8 cellular contexts compared by ENCODE assay signal in the genomic region with DNA sequence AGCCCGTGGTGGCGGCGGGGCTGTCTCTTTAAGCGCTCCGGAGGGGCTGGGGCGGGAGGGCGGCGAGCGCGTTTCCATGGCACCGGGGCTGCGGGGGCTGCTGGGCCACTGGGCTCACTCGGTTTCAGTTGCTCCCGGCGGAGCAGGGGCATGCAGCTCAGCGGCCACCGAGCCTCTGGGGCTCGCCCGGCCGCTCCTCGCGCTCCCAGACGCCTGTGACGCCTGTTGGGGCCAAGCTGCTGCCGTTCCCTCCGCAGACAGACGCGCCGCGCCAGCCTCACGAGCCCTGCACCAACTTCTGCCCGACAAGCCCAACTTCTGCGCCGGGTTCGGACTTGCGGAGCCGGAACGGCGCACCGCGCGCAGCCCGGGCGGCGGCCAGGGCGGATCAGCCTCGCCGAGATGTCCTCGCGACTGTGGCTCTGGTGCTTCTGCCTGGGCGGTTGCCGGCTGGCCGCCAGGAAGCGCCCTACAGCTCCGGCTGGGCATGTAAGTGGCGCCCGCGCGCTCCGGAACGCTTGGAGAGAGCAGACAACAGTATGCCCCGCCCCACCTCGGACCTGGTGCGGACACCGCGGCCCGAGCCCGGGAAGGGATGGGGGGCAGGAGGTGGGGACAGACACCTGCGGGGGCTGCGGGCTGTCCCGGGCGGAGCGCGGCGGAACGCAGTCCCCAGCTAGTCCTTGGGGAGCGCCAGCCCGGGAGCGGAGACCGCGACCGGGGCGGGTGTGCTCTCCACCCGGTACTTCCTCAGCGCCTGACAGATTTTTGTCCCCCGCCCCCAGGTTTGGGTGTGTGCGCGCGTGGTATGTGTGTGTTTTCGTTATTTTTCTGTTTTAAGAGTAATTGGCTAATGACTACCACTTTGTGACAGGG.
A peak's percentile ranks its signal among the peaks of the same experiment; 100 is the strongest.
DNase-seq lines count a peak whose midpoint lies in the region; ATAC-seq, FAIRE-seq and TF ChIP-seq lines count a peak whose summit lies in the region.

No MANE protein-coding gene starts in this region.

- H3K9me3 Mint-ChIP-seq in activated CD4-positive, alpha-beta T cell treated with anti-CD3 and anti-CD28 coated beads, Interleukin-2, amount 10 ng/mL, durations not matched to agents 7 days and 5 days: no peaks in the 10 kb centered on the region

- CTCF ChIA-PET in activated CD4-positive, alpha-beta T cell treated with anti-CD3 and anti-CD28 coated beads, Interleukin-2, amount 10 ng/mL, durations not matched to agents 7 days and 5 days (lab: Charles Lee): no interaction called here
- CTCF ChIA-PET in Panc1 (lab: Charles Lee): interaction anchor here (0.6 to 0.7 kb wide), 2 partner anchors 38 to 163 kb away, joined by 3 to 6 read pairs; no protein-coding TSS in a partner anchor

- H3K4me3 ChIP-seq in Panc1 (ENCODE audit: low read depth in 2 of 2, low read length in 2 of 2): peak overlapping the region; percentile 43 to 56
- peak overlapping the region; percentile 39 for H3K4me3 ChIP-seq in bronchial epithelial cell (ENCODE audit: low read depth, low read length)
- H3K4me3 ChIP-seq in skin epidermis: peak overlapping the region; percentile 33 to 52 (median 41)

- H3K4me3 Mint-ChIP-seq in activated CD4-positive, alpha-beta T cell treated with anti-CD3 and anti-CD28 coated beads, Interleukin-2, amount 10 ng/mL, durations not matched to agents 7 days and 5 days: peak overlapping the region; percentile 56

- H3K36me3 ChIP-seq in Panc1 (ENCODE audit: control insufficient read depth, insufficient read depth, low read length) (no peaks in the 10 kb centered on the region), bronchial epithelial cell (ENCODE audit: control insufficient read depth, insufficient read depth, low read length) (no peaks in the 10 kb centered on the region)

- H3K27me3 ChIP-seq in Panc1 (ENCODE audit: control insufficient read depth, insufficient read depth, low read length): peaks cover 9% of the 10 kb centered on the region
- peaks cover 4% of the 10 kb centered on the region for H3K27me3 ChIP-seq in bronchial epithelial cell (ENCODE audit: control insufficient read depth, insufficient read depth, low read length)

- in situ Hi-C loops in Panc1 (cut with HindIII; ENCODE audit: low pct_unique_long_range_greater_than_20kb, low sequenced_read_pairs): no loop called here

- peaks cover 42% of the 10 kb centered on the region for H3K27me3 Mint-ChIP-seq in activated CD4-positive, alpha-beta T cell treated with anti-CD3 and anti-CD28 coated beads, Interleukin-2, amount 10 ng/mL, durations not matched to agents 7 days and 5 days

- POLR2A ChIA-PET in activated CD4-positive, alpha-beta T cell treated with anti-CD3 and anti-CD28 coated beads, Interleukin-2, amount 10 ng/mL, durations not matched to agents 7 days and 5 days (lab: Charles Lee): no interaction called here
- POLR2A ChIA-PET in Panc1 (lab: Charles Lee): no interaction called here

- no peaks in the 10 kb centered on the region for H3K9me3 ChIP-seq in Panc1 (ENCODE audit: control insufficient read depth, insufficient read depth, low read depth, low read length)

- 0 out of 2 replicates have a peak, but pooled peaks cover 2% of the 10 kb centered on the region for H3K4me1 ChIP-seq in Panc1 (ENCODE audit: control insufficient read depth, insufficient read depth, low read length)

- peaks cover 13% of the 10 kb centered on the region for H3K4me1 Mint-ChIP-seq in activated CD4-positive, alpha-beta T cell treated with anti-CD3 and anti-CD28 coated beads, Interleukin-2, amount 10 ng/mL, durations not matched to agents 7 days and 5 days

- H3K27ac ChIP-seq in Panc1 (ENCODE audit: low read length) (no peak overlapping the region), skin epidermis (peak overlapping the region in 2 of 21 experiments; percentile 36 to 46)

- TF ChIP-seq CTCF in Panc1 (IDR thresholded peaks at IDR 0.05) (peak; percentile 82), bronchial epithelial cell (IDR thresholded peaks at IDR 0.05; ENCODE audit: insufficient read depth, low read length, severe bottlenecking) (peak; percentile 49)

- no peak overlapping the region for H3K27ac Mint-ChIP-seq in activated CD4-positive, alpha-beta T cell treated with anti-CD3 and anti-CD28 coated beads, Interleukin-2, amount 10 ng/mL, durations not matched to agents 7 days and 5 days

- peak; percentile 15 for DNase-seq in activated CD4-positive, alpha-beta T cell treated with anti-CD3 and anti-CD28 coated beads, Interleukin-2, amount 10 ng/mL, durations not matched to agents 7 days and 5 days
- DNase-seq in activated CD4-positive, alpha-beta T cell treated with anti-CD3 and anti-CD28 coated beads for 4 hours: no peak
- DNase-seq in HuH-7 (ENCODE audit: low spot score) (peak; percentile 64), Panc1 (ENCODE audit: low read depth, low spot score) (no peak), bronchial epithelial cell (ENCODE audit: low read depth) (peak; percentile 50), inferior parietal cortex (ENCODE audit: extremely low spot score) (peak; percentile 39)

- intact Hi-C loops in Panc1 (cut with micrococcal nuclease; ENCODE audit: unreplicated experiment): no loop called here

- ATAC-seq in GM21737 (IDR thresholded peaks at IDR 0.05; ENCODE audit: unreplicated experiment) (peak; percentile 74), Panc1 (peak; percentile 97)

- FAIRE-seq in bronchial epithelial cell (lab: Jason Lieb, UNC): no peak

- no TSS peak for BruUV-seq in Panc1 (replicated peaks; lab: Mats Ljungman, UMichigan)

- no peaks in the 10 kb centered on the region for H3K36me3 Mint-ChIP-seq in activated CD4-positive, alpha-beta T cell treated with anti-CD3 and anti-CD28 coated beads, Interleukin-2, amount 10 ng/mL, durations not matched to agents 7 days and 5 days (ENCODE audit: low read depth)

Comparison
In these comparisons a context has a peak if more than half of its experiments do, and no peak if none do; other contexts are left out.
1. DNase-seq: peak in activated CD4-positive, alpha-beta T cell treated with anti-CD3 and anti-CD28 coated beads, Interleukin-2, amount 10 ng/mL, durations not matched to agents 7 days and 5 days (single experiment), HuH-7 (single experiment), bronchial epithelial cell (single experiment) and inferior parietal cortex (single experiment); none in activated CD4-positive, alpha-beta T cell treated with anti-CD3 and anti-CD28 coated beads for 4 hours (0 of 2) and Panc1 (single experiment).
2. Peak in every context shown above with its lines, with median percentiles within 50 percentile points of each other: H3K4me3 ChIP-seq.